Comparison of ENCODE assay signal across 8 cellular contexts in genomic region chr1:248618878-248619277, GRCh38. TPM values are rescaled to one million over a fixed set of nuclear protein-coding genes. Genes with fewer than 3 reads are reported as not detected.
DNase-seq lines count a peak whose midpoint lies in the region; ATAC-seq, FAIRE-seq and TF ChIP-seq lines count a peak whose summit lies in the region.

No MANE protein-coding gene starts in this region.

- H3K79me2 ChIP-seq in MM.1S (ENCODE audit: low read length) = no peaks in the 10 kb centered on the region

- H2AFZ ChIP-seq in MM.1S (ENCODE audit: low read length) = no peak overlapping the region

- H3K36me3 ChIP-seq in MM.1S (replicated peaks; ENCODE audit: insufficient read depth, low read length) (no peaks in the 10 kb centered on the region), pancreas (no peaks in the 10 kb centered on the region)

- TF ChIP-seq CTCF in MM.1S (IDR thresholded peaks at IDR 0.05; ENCODE audit: low read length) = peak; percentile 54
- 0 out of 2 replicates have a peak, but pooled peaks have one; percentile 19 for TF ChIP-seq CTCF in WTC11 (IDR thresholded peaks at IDR 0.05)
- peak; percentile 34 for TF ChIP-seq CTCF in epithelial cell of esophagus (IDR thresholded peaks at IDR 0.05; ENCODE audit: insufficient read depth, low read depth, low read length, missing control alignments)
- peak in 3 of 4 donors; percentile 42 to 66 (median 54) for TF ChIP-seq CTCF in pancreas (IDR thresholded peaks at IDR 0.05)

- H3K36me3 Mint-ChIP-seq in WTC11 = peaks cover 65% of the 10 kb centered on the region

- H3K4me1 ChIP-seq in MM.1S (ENCODE audit: low read length) = no peaks in the 10 kb centered on the region
- no peaks in the 10 kb centered on the region for H3K4me1 ChIP-seq in pancreas

- H3K4me3 ChIP-seq in MM.1S (ENCODE audit: low read length) (no peak overlapping the region), epithelial cell of esophagus (ENCODE audit: low read length) (no peak overlapping the region), pancreas (no peak overlapping the region)

- no peaks in the 10 kb centered on the region for H3K4me1 Mint-ChIP-seq in WTC11

- no peaks in the 10 kb centered on the region for H3K9me2 ChIP-seq in MM.1S (replicated peaks; ENCODE audit: insufficient read depth, low read length)

- POLR2A ChIA-PET in WTC11 (lab: Charles Lee) = no interaction called here

- H3K27me3 ChIP-seq in MM.1S (replicated peaks; ENCODE audit: insufficient read depth, low read length) (no peaks in the 10 kb centered on the region), pancreas (no peaks in the 10 kb centered on the region)

- DNase-seq in GM03348 (ENCODE audit: low spot score) = peak; percentile 70
- peak; percentile 41 for DNase-seq in MM.1S
- DNase-seq in WTC11 (ENCODE audit: low spot score) = no peak
- peak; percentile 32 for DNase-seq in epithelial cell of esophagus (ENCODE audit: low read depth)
- peak in 5 of 6 donors; percentile 35 to 81 (median 53) for DNase-seq in pancreas

- H4K20me1 ChIP-seq in MM.1S (ENCODE audit: insufficient read depth, low read length) = no peaks in the 10 kb centered on the region

- CTCF ChIA-PET in WTC11 (lab: Charles Lee) = no interaction called here

- no peaks in the 10 kb centered on the region; the same call in 1 of the 2 replicates for H3K27me3 Mint-ChIP-seq in WTC11 (ENCODE audit: low read depth)

- no peak overlapping the region for H3K27ac ChIP-seq in MM.1S (ENCODE audit: low read length)
- no peak overlapping the region for H3K27ac ChIP-seq in pancreas

- H3K4me3 Mint-ChIP-seq in WTC11 = no peak overlapping the region

- FAIRE-seq in pancreas (lab: Jason Lieb, UNC) = no peak

- no peak overlapping the region for H3K27ac Mint-ChIP-seq in WTC11

- peaks cover 78% of the 10 kb centered on the region for H3K9me3 Mint-ChIP-seq in WTC11

- no peak overlapping the region for H3K9ac ChIP-seq in MM.1S (ENCODE audit: low read length)

- H3K9me3 ChIP-seq in MM.1S (replicated peaks; ENCODE audit: insufficient read depth, low read length) = no peaks in the 10 kb centered on the region
- H3K9me3 ChIP-seq in pancreas = no peaks in the 10 kb centered on the region

- intact Hi-C loops in pancreas (cut with DNase I) = loop anchor here in 1 of 3 donors (5.0 kb wide), 1 partner anchor 193 kb away; no protein-coding TSS in a partner anchor

- no peaks in the 10 kb centered on the region for H3F3A ChIP-seq in MM.1S (ENCODE audit: insufficient read depth, low read length)

- WGBS in pancreas, 2 donors = 0 to 5% methylated on average over 3 of the region's 3 CpGs

- H3K4me2 ChIP-seq in MM.1S (ENCODE audit: low read depth, low read length) = no peak overlapping the region

- ATAC-seq in WTC11 (no peak), pancreas (peak in 3 of 4 donors; percentile 73 to 83 (median 78)), GM21825 (IDR thresholded peaks at IDR 0.05; ENCODE audit: unreplicated experiment) (no peak), GM18909 (IDR thresholded peaks at IDR 0.05; ENCODE audit: poor library complexity, unreplicated experiment) (no peak), HG02763 (IDR thresholded peaks at IDR 0.05; ENCODE audit: unreplicated experiment) (no peak)

TF ChIP-seq in WTC11, 78 proteins besides CTCF, POLR2A, EP300 and RAD21 (continues in another document):
- TF ChIP-seq NFYB (CRISPR knock-in tag; conservative IDR thresholded peaks at IDR 0.05; ENCODE audit: low read depth) = no peak
- no peak for TF ChIP-seq ZSCAN18 (CRISPR knock-in tag; IDR thresholded peaks at IDR 0.05)
- TF ChIP-seq MYBL2 (CRISPR knock-in tag; IDR thresholded peaks at IDR 0.05) = no peak
- TF ChIP-seq PRDM15 (CRISPR knock-in tag; IDR thresholded peaks at IDR 0.05) = no peak
- TF ChIP-seq OVOL2 (CRISPR knock-in tag; IDR thresholded peaks at IDR 0.05; ENCODE audit: borderline replicate concordance) = no peak
- no peak for TF ChIP-seq EMX1 (CRISPR knock-in tag; IDR thresholded peaks at IDR 0.05)
- no peak for TF ChIP-seq GTF2I (CRISPR knock-in tag; conservative IDR thresholded peaks at IDR 0.05)
- no peak for TF ChIP-seq ZNF121 (CRISPR knock-in tag; IDR thresholded peaks at IDR 0.05)
- no peak for TF ChIP-seq ERG (CRISPR knock-in tag; IDR thresholded peaks at IDR 0.05)
- TF ChIP-seq PREB (CRISPR knock-in tag; IDR thresholded peaks at IDR 0.05; ENCODE audit: borderline replicate concordance) = no peak
- no peak for TF ChIP-seq E2F1 (CRISPR knock-in tag; IDR thresholded peaks at IDR 0.05)
- TF ChIP-seq RORB (CRISPR knock-in tag; IDR thresholded peaks at IDR 0.05) = no peak

RNA-seq across cellular contexts. Expression of gene OR2T11, which starts 16.0 kb away (rescaled TPM):
- total RNA-seq in WTC11 (2021) = not detected in 3 replicates
- under 1 TPM in 2 of 6 donors, not detected in 4; 0.09 to 0.12 TPM for total RNA-seq in pancreas
- under 1 TPM in 1 of 2 donors, not detected in 1; 0.04 TPM for polyA plus RNA-seq in pancreas

RNA-seq across cellular contexts. Expression of gene OR2T10, which starts 21.4 kb away (rescaled TPM):
- total RNA-seq in WTC11 (2021) = not detected in 3 replicates
- total RNA-seq in pancreas = under 1 TPM in 1 of 6 donors, not detected in 5; 0.12 TPM
- under 1 TPM; 0.23 TPM for polyA plus RNA-seq in pancreas

RNA-seq across cellular contexts. Expression of gene OR2T35, which starts 26.2 kb away (rescaled TPM):
- total RNA-seq in WTC11 (2021) (not detected in 3 replicates), pancreas (not detected)
- polyA plus RNA-seq in pancreas = not detected

RNA-seq across cellular contexts. Expression of gene OR2T27, which starts 36.5 kb away (rescaled TPM):
- not detected in 3 replicates for total RNA-seq in WTC11 (2021)
- total RNA-seq in pancreas = not detected
- polyA plus RNA-seq in pancreas = not detected

RNA-seq across cellular contexts. Expression of gene OR2T34, which starts 44.3 kb away (rescaled TPM):
- not detected in 3 replicates for total RNA-seq in WTC11 (2021)
- not detected for total RNA-seq in pancreas
- not detected for polyA plus RNA-seq in pancreas

Comparison
In these comparisons a context has a peak if more than half of its experiments do, and no peak if none do; other contexts are left out.
1. ATAC-seq: peak in pancreas (3 of 4); none in WTC11 (single experiment), GM21825 (single experiment), GM18909 (single experiment) and HG02763 (single experiment).
2. Peak in every context shown above with its lines, with median percentiles within 50 percentile points of each other: CTCF ChIP-seq.